In the genomic region with DNA sequence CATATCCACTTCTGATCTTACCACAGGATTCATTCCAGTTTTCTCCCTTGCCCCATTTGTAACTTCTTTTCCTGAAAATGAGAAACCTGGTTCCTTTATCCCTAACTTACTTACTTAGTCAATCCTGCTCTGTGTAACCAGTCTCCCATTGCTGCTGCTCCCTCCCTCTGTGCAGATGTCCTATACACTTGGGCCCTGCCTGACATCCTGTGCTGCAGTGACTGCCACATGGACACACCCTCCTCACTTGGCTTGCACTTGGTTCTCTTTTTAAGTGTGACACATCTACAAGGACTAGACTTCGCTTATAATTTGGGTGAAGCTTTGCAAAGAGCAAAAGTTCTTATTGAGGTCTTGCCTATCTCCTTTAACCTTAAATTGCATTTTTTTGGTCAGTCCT, we compare ENCODE assay signal across 1 cellular context.
TF ChIP-seq lines count a peak whose summit lies in the region.

No MANE protein-coding gene starts in this region.

TF ChIP-seq in GM23338, 12 proteins besides CTCF, POLR2A, EP300 and RAD21 (continued from another document):
- TF ChIP-seq, protein P1, sequence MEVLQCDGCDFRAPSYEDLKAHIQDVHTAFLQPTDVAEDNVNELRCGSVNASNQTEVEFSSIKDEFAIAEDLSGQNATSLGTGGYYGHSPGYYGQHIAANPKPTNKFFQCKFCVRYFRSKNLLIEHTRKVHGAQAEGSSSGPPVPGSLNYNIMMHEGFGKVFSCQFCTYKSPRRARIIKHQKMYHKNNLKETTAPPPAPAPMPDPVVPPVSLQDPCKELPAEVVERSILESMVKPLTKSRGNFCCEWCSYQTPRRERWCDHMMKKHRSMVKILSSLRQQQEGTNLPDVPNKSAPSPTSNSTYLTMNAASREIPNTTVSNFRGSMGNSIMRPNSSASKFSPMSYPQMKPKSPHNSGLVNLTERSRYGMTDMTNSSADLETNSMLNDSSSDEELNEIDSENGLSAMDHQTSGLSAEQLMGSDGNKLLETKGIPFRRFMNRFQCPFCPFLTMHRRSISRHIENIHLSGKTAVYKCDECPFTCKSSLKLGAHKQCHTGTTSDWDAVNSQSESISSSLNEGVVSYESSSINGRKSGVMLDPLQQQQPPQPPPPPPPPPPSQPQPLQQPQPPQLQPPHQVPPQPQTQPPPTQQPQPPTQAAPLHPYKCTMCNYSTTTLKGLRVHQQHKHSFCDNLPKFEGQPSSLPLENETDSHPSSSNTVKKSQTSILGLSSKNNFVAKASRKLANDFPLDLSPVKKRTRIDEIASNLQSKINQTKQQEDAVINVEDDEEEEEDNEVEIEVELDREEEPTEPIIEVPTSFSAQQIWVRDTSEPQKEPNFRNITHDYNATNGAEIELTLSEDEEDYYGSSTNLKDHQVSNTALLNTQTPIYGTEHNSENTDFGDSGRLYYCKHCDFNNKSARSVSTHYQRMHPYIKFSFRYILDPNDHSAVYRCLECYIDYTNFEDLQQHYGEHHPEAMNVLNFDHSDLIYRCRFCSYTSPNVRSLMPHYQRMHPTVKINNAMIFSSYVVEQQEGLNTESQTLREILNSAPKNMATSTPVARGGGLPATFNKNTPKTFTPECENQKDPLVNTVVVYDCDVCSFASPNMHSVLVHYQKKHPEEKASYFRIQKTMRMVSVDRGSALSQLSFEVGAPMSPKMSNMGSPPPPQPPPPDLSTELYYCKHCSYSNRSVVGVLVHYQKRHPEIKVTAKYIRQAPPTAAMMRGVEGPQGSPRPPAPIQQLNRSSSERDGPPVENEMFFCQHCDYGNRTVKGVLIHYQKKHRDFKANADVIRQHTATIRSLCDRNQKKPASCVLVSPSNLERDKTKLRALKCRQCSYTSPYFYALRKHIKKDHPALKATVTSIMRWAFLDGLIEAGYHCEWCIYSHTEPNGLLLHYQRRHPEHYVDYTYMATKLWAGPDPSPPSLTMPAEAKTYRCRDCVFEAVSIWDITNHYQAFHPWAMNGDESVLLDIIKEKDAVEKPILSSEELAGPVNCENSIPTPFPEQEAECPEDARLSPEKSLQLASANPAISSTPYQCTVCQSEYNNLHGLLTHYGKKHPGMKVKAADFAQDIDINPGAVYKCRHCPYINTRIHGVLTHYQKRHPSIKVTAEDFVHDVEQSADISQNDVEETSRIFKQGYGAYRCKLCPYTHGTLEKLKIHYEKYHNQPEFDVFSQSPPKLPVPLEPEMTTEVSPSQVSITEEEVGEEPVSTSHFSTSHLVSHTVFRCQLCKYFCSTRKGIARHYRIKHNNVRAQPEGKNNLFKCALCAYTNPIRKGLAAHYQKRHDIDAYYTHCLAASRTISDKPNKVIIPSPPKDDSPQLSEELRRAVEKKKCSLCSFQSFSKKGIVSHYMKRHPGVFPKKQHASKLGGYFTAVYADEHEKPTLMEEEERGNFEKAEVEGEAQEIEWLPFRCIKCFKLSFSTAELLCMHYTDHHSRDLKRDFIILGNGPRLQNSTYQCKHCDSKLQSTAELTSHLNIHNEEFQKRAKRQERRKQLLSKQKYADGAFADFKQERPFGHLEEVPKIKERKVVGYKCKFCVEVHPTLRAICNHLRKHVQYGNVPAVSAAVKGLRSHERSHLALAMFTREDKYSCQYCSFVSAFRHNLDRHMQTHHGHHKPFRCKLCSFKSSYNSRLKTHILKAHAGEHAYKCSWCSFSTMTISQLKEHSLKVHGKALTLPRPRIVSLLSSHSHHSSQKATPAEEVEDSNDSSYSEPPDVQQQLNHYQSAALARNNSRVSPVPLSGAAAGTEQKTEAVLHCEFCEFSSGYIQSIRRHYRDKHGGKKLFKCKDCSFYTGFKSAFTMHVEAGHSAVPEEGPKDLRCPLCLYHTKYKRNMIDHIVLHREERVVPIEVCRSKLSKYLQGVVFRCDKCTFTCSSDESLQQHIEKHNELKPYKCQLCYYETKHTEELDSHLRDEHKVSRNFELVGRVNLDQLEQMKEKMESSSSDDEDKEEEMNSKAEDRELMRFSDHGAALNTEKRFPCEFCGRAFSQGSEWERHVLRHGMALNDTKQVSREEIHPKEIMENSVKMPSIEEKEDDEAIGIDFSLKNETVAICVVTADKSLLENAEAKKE (CRISPR knock-in tag; IDR thresholded peaks at IDR 0.05): no peak
- TF ChIP-seq EZH2phosphoT487 (IDR thresholded peaks at IDR 0.05; ENCODE audit: unreplicated experiment) (no peak), CREB1 (CRISPR knock-in tag; IDR thresholded peaks at IDR 0.05; ENCODE audit: low read depth) (no peak), ZNF331 (CRISPR knock-in tag; IDR thresholded peaks at IDR 0.05; ENCODE audit: low read depth) (no peak), JUNB (IDR thresholded peaks at IDR 0.05; ENCODE audit: unreplicated experiment) (no peak), POLR2AphosphoS5 (IDR thresholded peaks at IDR 0.05; ENCODE audit: low read depth) (no peak)
- TF ChIP-seq, protein P2, sequence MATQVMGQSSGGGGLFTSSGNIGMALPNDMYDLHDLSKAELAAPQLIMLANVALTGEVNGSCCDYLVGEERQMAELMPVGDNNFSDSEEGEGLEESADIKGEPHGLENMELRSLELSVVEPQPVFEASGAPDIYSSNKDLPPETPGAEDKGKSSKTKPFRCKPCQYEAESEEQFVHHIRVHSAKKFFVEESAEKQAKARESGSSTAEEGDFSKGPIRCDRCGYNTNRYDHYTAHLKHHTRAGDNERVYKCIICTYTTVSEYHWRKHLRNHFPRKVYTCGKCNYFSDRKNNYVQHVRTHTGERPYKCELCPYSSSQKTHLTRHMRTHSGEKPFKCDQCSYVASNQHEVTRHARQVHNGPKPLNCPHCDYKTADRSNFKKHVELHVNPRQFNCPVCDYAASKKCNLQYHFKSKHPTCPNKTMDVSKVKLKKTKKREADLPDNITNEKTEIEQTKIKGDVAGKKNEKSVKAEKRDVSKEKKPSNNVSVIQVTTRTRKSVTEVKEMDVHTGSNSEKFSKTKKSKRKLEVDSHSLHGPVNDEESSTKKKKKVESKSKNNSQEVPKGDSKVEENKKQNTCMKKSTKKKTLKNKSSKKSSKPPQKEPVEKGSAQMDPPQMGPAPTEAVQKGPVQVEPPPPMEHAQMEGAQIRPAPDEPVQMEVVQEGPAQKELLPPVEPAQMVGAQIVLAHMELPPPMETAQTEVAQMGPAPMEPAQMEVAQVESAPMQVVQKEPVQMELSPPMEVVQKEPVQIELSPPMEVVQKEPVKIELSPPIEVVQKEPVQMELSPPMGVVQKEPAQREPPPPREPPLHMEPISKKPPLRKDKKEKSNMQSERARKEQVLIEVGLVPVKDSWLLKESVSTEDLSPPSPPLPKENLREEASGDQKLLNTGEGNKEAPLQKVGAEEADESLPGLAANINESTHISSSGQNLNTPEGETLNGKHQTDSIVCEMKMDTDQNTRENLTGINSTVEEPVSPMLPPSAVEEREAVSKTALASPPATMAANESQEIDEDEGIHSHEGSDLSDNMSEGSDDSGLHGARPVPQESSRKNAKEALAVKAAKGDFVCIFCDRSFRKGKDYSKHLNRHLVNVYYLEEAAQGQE (IDR thresholded peaks at IDR 0.05; ENCODE audit: unreplicated experiment): no peak
